Comparison of ENCODE assay signal across 17 cellular contexts in the genomic region with DNA sequence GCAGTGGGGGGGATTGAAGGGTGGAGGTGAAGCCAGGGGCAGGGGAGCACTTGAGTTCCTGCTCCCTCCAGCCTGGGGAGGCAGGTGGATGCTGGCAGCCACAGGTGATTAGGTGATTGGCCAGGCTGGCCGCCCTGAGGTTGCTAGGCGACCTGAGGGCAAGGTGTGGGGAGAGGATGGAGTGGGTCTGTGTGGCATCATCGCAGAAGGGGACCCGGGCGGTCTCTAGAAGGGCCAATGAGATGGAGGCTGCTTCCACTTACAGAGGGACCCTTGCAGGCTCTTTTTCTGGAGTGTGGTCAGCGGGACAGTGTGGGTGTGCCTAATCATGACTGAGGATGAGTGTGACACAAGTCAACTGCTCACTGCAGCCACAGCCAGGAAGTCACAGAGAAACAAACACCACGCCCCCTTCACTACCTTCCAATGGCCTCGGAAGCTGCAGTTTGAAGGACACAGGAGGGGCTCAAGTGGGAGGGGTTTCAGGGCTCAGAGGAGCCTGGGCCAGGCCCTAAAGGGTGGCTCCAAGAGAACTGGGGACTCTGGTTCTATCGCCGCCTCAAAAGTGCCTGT.
A peak's percentile ranks its signal among the peaks of the same experiment; 100 is the strongest.
DNase-seq lines count a peak whose midpoint lies in the region; ATAC-seq and TF ChIP-seq lines count a peak whose summit lies in the region.
"Had no signal": no experiment of that assay in that cellular context is flagged by ENCODE, and none has a peak within 500 bp of the region (broad histone marks: within the 10 kb centered on the region; RNA-seq: fewer than 3 reads in every experiment).

No MANE protein-coding gene starts in this region.

- H3K14ac ChIP-seq in neuronal stem cell (ENCODE audit: low read length), result no peak overlapping the region

- H4K8ac ChIP-seq in neuronal stem cell (ENCODE audit: low read depth, low read length), result no peak overlapping the region

- TF ChIP-seq EP300 in transverse colon (IDR thresholded peaks at IDR 0.05; ENCODE audit: low read depth), result no peak

- intact Hi-C loops in heart right ventricle (cut with DNase I) (no loop called here), cardiac septum (cut with DNase I) (loop anchor here (10.0 kb wide), 1 partner anchor 445 kb away; the partner anchor contains the start of gene CDC42EP4), transverse colon (cut with DNase I; ENCODE audit: low total_unique reads) (no loop called here)

- H3K9ac ChIP-seq in neuronal stem cell (ENCODE audit: low read depth, low read length, poor library complexity), result no peak overlapping the region

- H3K36me3 ChIP-seq in heart right ventricle (no peaks in the 10 kb centered on the region), WERI-Rb-1 (peaks cover 27% of the 10 kb centered on the region), neuronal stem cell (replicated peaks in 1 of 2; ENCODE audit: control insufficient read depth in 2 of 2, insufficient read depth in 2 of 2, low read length in 2 of 2) (no peaks in the 10 kb centered on the region), transverse colon (no peaks in the 10 kb centered on the region)
- H3K36me3 ChIP-seq: breast epithelium had no signal

- H3K4me2 ChIP-seq in neuronal stem cell (ENCODE audit: insufficient read depth, low read length, poor library complexity, severe bottlenecking), result peak overlapping the region; percentile 23

- H3K27me3 ChIP-seq in heart right ventricle (peaks cover 0 to 7% (median 0%) of the 10 kb centered on the region in 7 donors), WERI-Rb-1 (ENCODE audit: insufficient read depth, low read depth, severe bottlenecking) (no peaks in the 10 kb centered on the region), neuronal stem cell (ENCODE audit: control insufficient read depth in 3 of 3, insufficient read depth in 3 of 3, low read depth in 1 of 3, low read length in 3 of 3) (peaks cover 0 to 6% (median 0%) of the 10 kb centered on the region in 3 experiments), transverse colon (no peaks in the 10 kb centered on the region)
- H3K27me3 ChIP-seq: breast epithelium had no signal

- peak overlapping the region; percentile 77 for H2AK5ac ChIP-seq in neuronal stem cell (ENCODE audit: low read depth, low read length)

- no peak overlapping the region for H2AFZ ChIP-seq in neuronal stem cell (ENCODE audit: low read length)

- H2BK12ac ChIP-seq in neuronal stem cell (ENCODE audit: low read length), result no peak overlapping the region

- no peak overlapping the region for H2BK120ac ChIP-seq in neuronal stem cell (ENCODE audit: low read depth, low read length)

- peak overlapping the region; percentile 70 for H2BK5ac ChIP-seq in neuronal stem cell (ENCODE audit: low read length)

- TF ChIP-seq POLR2A in transverse colon (IDR thresholded peaks at IDR 0.05), result no peak

- H3K4me3 ChIP-seq in heart right ventricle (no peak overlapping the region), WERI-Rb-1 (ENCODE audit: low read depth, low read length) (no peak overlapping the region), neuronal stem cell (ENCODE audit: low read length in 2 of 2) (no peak overlapping the region), transverse colon (no peak overlapping the region)
- H3K4me3 ChIP-seq: breast epithelium, psoas muscle, SK-N-MC had no signal

- H3K4me1 ChIP-seq in heart right ventricle, result peaks cover 0 to 35% (median 8%) of the 10 kb centered on the region in 9 donors
- peaks cover 0 to 14% of the 10 kb centered on the region in 2 donors for H3K4me1 ChIP-seq in neuronal stem cell (ENCODE audit: control insufficient read depth in 2 of 2, insufficient read depth in 1 of 2, low read depth in 1 of 2, low read length in 2 of 2)
- no peaks in the 10 kb centered on the region for H3K4me1 ChIP-seq in transverse colon
- H3K4me1 ChIP-seq: breast epithelium, psoas muscle had no signal

- no peak overlapping the region for H3K4ac ChIP-seq in neuronal stem cell (ENCODE audit: low read length)

- H3K23ac ChIP-seq in neuronal stem cell (ENCODE audit: low read depth, low read length, poor library complexity), result peak overlapping the region; percentile 38

- 63 to 70% methylated on average over 10 of the region's 10 CpGs for WGBS in heart right ventricle, 2 donors
- no CpG with 5 or more reads among the region's 10 CpGs for WGBS in neuronal stem cell (ENCODE audit: extremely low coverage in 2 of 2, insufficient read length in 2 of 2, insufficient replicate concordance in 1 of 2), 2 donors
- WGBS in transverse colon (ENCODE audit: low coverage in 1 of 2), 2 donors, result 69% methylated on average over 10 of the region's 10 CpGs; no CpG with 5 or more reads in 1 of the 2 donors

- H2BK15ac ChIP-seq in neuronal stem cell (ENCODE audit: low read length), result peak overlapping the region; percentile 2

- H3K9me3 ChIP-seq in heart right ventricle (no peaks in the 10 kb centered on the region), WERI-Rb-1 (ENCODE audit: severe bottlenecking) (no peaks in the 10 kb centered on the region), neuronal stem cell (replicated peaks in 1 of 2; ENCODE audit: control insufficient read depth in 2 of 2, insufficient read depth in 1 of 2, low read depth in 1 of 2, low read length in 2 of 2) (no peaks in the 10 kb centered on the region), transverse colon (no peaks in the 10 kb centered on the region)
- H3K9me3 ChIP-seq: breast epithelium, psoas muscle had no signal

- H3K79me1 ChIP-seq in neuronal stem cell (ENCODE audit: low read depth, low read length), result no peaks in the 10 kb centered on the region

- in situ Hi-C loops in transverse colon (cut with MboI; ENCODE audit: low pct_ligation_motif_present in 1 of 4, low pct_unique_long_range_greater_than_20kb in 1 of 4, low sequenced_read_pairs in 3 of 4), result no loop called here

- peak overlapping the region; percentile 53 for H3K18ac ChIP-seq in neuronal stem cell (ENCODE audit: low read length)

- H3K27ac ChIP-seq in heart right ventricle (peak overlapping the region in 5 of 10 donors; percentile 8 to 64 (median 41)), WERI-Rb-1 (peak overlapping the region; percentile 74), neuronal stem cell (replicated peaks; ENCODE audit: low read length) (no peak overlapping the region), transverse colon (no peak overlapping the region)
- H3K27ac ChIP-seq: breast epithelium, psoas muscle, SK-N-MC had no signal

- TF ChIP-seq CTCF in heart right ventricle (IDR thresholded peaks at IDR 0.05), result no peak
- TF ChIP-seq CTCF in WERI-Rb-1 (IDR thresholded peaks at IDR 0.05; ENCODE audit: low read depth, low read length), result no peak
- TF ChIP-seq CTCF in transverse colon (IDR thresholded peaks at IDR 0.05), result no peak

- peak in 5 of 8 donors; percentile 21 to 70 (median 31) for ATAC-seq in heart right ventricle
- ATAC-seq: psoas muscle had no signal

- H4K91ac ChIP-seq in neuronal stem cell (ENCODE audit: low read depth, low read length, poor library complexity), result no peak overlapping the region

- DNase-seq in heart right ventricle, result no peak
- DNase-seq in cardiac septum (ENCODE audit: low spot score), result no peak
- peak; percentile 90 for DNase-seq in NCI-H1105 (lab: John Stamatoyannopoulos, UW)
- DNase-seq in WERI-Rb-1, result peak; percentile 64
- DNase-seq in neuronal stem cell (ENCODE audit: low spot score), result no peak
- DNase-seq in transverse colon, result no peak
- no peak for DNase-seq in T-helper 2 cell
- no peak for DNase-seq in dermis blood vessel endothelial cell
- DNase-seq: activated naive CD4-positive, alpha-beta T cell treated with anti-CD3 and anti-CD28 coated beads, Interleukin-2, amount 50 U/mL, for 16 hours; effector memory CD4-positive, alpha-beta T cell; NCI-H1694; psoas muscle; stimulated activated CD4-positive, alpha-beta T cell treated with anti-CD3 and anti-CD28 coated beads, Interleukin-1b, Interleukin-23, amount 100 ng/mL, for 48 hours; stimulated activated CD8-positive, alpha-beta memory T cell treated with anti-CD3 and anti-CD28 coated beads, Interleukin-4, amount 100 ng/mL, for 48 hours; trophoblast cell had no signal

Comparison
In these comparisons a context has a peak if more than half of its experiments do, and no peak if none do; other contexts are left out.
1. DNase-seq: peak in NCI-H1105 (single experiment) and WERI-Rb-1 (single experiment); none in heart right ventricle (0 of 2), cardiac septum (single experiment), neuronal stem cell (single experiment), transverse colon (single experiment), T-helper 2 cell (0 of 5) and dermis blood vessel endothelial cell (single experiment).